ENCODE assay signal across 8 cellular contexts in the genomic region with DNA sequence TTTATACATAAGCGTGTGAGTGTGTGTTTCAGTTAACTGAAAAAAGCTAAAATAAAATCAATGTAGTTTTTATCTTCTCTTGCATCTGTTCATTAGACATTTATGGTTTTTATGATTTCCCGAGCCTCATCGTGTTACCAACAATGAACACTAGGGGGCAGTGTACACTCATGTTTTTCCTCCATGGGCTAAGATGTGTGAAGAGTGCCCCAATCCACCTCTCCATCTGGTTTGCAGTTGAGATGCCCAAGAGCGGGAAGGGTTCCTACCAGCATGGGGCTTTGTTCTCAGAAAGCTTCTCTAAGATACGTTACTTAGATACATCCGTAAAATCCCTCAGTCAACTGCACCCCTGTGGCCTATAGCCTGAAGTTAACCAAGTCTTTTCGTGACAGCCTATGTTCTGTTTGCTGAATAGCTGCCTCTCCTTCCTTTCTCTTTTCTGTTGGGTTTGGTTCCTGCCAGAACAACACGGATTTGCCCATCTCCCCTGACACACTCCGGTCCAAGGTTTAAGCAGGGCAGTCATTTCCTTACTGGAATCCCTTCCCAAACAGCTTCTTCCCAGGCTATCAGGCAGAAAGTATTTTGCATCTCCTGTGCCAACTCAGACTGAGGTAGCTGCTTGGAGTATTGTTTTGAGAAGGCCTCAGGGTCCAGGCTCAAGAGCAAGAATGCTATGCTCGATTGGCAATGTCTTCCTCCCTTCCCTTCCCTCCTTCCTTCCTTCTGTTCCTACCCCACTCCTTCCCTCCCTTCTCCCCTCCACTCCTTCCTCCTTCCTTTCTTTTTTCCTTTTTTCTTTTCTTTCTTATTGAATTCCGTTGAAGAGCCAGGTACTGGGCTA. TPM values are rescaled to one million over a fixed set of nuclear protein-coding genes. Genes with fewer than 3 reads are reported as not detected.
DNase-seq lines count a peak whose midpoint lies in the region; ATAC-seq and TF ChIP-seq lines count a peak whose summit lies in the region.

No MANE protein-coding gene starts in this region.

- no peaks in the 10 kb centered on the region for H3K36me3 ChIP-seq in esophagus muscularis mucosa

- TF ChIP-seq POLR2A in esophagus muscularis mucosa (IDR thresholded peaks at IDR 0.05; ENCODE audit: low read depth) = no peak

- no peak for TF ChIP-seq EP300 in esophagus muscularis mucosa (IDR thresholded peaks at IDR 0.05)

- CTCF ChIA-PET in activated CD8-positive, alpha-beta T cell treated with anti-CD3 and anti-CD28 coated beads for 36 hours (lab: Charles Lee) = interaction anchor here (0.6 to 6.1 kb wide), 27 partner anchors 7 to 1896 kb away, joined by 3 to 214 read pairs (median 5); a partner anchor contains a TSS

- H3K4me1 ChIP-seq in esophagus muscularis mucosa = peaks cover 0 to 9% (median 3%) of the 10 kb centered on the region in 4 donors

- peaks cover 0 to 14% (median 7%) of the 10 kb centered on the region in 4 donors for H3K9me3 ChIP-seq in esophagus muscularis mucosa

- no peaks in the 10 kb centered on the region for H3K9me3 Mint-ChIP-seq in activated CD8-positive, alpha-beta T cell treated with anti-CD3 and anti-CD28 coated beads for 36 hours
- H3K9me3 Mint-ChIP-seq in natural killer cell treated with Interleukin-12 subunit alpha and Interleukin-12 subunit beta and Interleukin-15 and Interleukin-18, amount 100 ng/mL, for 72 hours = no peaks in the 10 kb centered on the region

- H3K4me3 Mint-ChIP-seq in activated CD8-positive, alpha-beta T cell treated with anti-CD3 and anti-CD28 coated beads for 36 hours = no peak overlapping the region
- no peak overlapping the region for H3K4me3 Mint-ChIP-seq in natural killer cell treated with Interleukin-12 subunit alpha and Interleukin-12 subunit beta and Interleukin-15 and Interleukin-18, amount 100 ng/mL, for 72 hours

- H3K27ac ChIP-seq in esophagus muscularis mucosa (replicated peaks in 1 of 4) = no peak overlapping the region

- POLR2A ChIA-PET in activated CD8-positive, alpha-beta T cell treated with anti-CD3 and anti-CD28 coated beads for 36 hours (lab: Charles Lee) = interaction anchor here (0.6 to 1.4 kb wide), 3 partner anchors 12 to 1271 kb away, joined by 3 to 11 read pairs (median 3); a partner anchor contains a TSS

- TF ChIP-seq CTCF in activated CD8-positive, alpha-beta T cell treated with anti-CD3 and anti-CD28 coated beads for 36 hours (IDR thresholded peaks at IDR 0.05) = peak; percentile 79
- TF ChIP-seq CTCF in esophagus muscularis mucosa (IDR thresholded peaks at IDR 0.05) = peak; percentile 52 to 87 (median 60)

- intact Hi-C loops in activated CD8-positive, alpha-beta T cell treated with anti-CD3 and anti-CD28 coated beads for 36 hours (cut with micrococcal nuclease) = no loop called here
- intact Hi-C loops in esophagus muscularis mucosa (cut with DNase I) = no loop called here

- DNase-seq in AG20443 (ENCODE audit: low spot score) (peak; percentile 77), NCI-H1694 treated with DMSO at 0.1 percent for 48 hours (lab: John Stamatoyannopoulos, UW) (peak; percentile 32), esophagus muscularis mucosa (ENCODE audit: extremely low spot score) (no peak), SKM-1 (lab: John Stamatoyannopoulos, UW; ENCODE audit: unreplicated experiment) (no peak)
- peak; percentile 68 for DNase-seq in activated CD8-positive, alpha-beta T cell treated with anti-CD3 and anti-CD28 coated beads for 36 hours
- DNase-seq in natural killer cell treated with Interleukin-12 subunit alpha and Interleukin-12 subunit beta and Interleukin-15 and Interleukin-18, amount 100 ng/mL, for 72 hours (ENCODE audit: low spot score) = peak; percentile 64

- H3K27ac Mint-ChIP-seq in activated CD8-positive, alpha-beta T cell treated with anti-CD3 and anti-CD28 coated beads for 36 hours = no peak overlapping the region
- H3K27ac Mint-ChIP-seq in natural killer cell treated with Interleukin-12 subunit alpha and Interleukin-12 subunit beta and Interleukin-15 and Interleukin-18, amount 100 ng/mL, for 72 hours = no peak overlapping the region

- peaks cover 0 to 9% (median 0%) of the 10 kb centered on the region in 4 donors for H3K27me3 ChIP-seq in esophagus muscularis mucosa

- no peaks in the 10 kb centered on the region for H3K36me3 Mint-ChIP-seq in activated CD8-positive, alpha-beta T cell treated with anti-CD3 and anti-CD28 coated beads for 36 hours (ENCODE audit: low read depth)
- no peaks in the 10 kb centered on the region for H3K36me3 Mint-ChIP-seq in natural killer cell treated with Interleukin-12 subunit alpha and Interleukin-12 subunit beta and Interleukin-15 and Interleukin-18, amount 100 ng/mL, for 72 hours

- 60% methylated on average over 11 of the region's 11 CpGs for WGBS in esophagus muscularis mucosa

- H3K27me3 Mint-ChIP-seq in activated CD8-positive, alpha-beta T cell treated with anti-CD3 and anti-CD28 coated beads for 36 hours = peaks cover 8% of the 10 kb centered on the region
- H3K27me3 Mint-ChIP-seq in natural killer cell treated with Interleukin-12 subunit alpha and Interleukin-12 subunit beta and Interleukin-15 and Interleukin-18, amount 100 ng/mL, for 72 hours = peaks cover 9 to 15% of the 10 kb centered on the region in 2 donors

- H3K4me1 Mint-ChIP-seq in activated CD8-positive, alpha-beta T cell treated with anti-CD3 and anti-CD28 coated beads for 36 hours (ENCODE audit: low read depth) = peaks cover 6% of the 10 kb centered on the region
- H3K4me1 Mint-ChIP-seq in natural killer cell treated with Interleukin-12 subunit alpha and Interleukin-12 subunit beta and Interleukin-15 and Interleukin-18, amount 100 ng/mL, for 72 hours (ENCODE audit: low read depth in 2 of 2) = peaks cover 0 to 3% of the 10 kb centered on the region in 2 donors

- H3K4me3 ChIP-seq in esophagus muscularis mucosa = no peak overlapping the region

- ATAC-seq in GM18498 (IDR thresholded peaks at IDR 0.05; ENCODE audit: unreplicated experiment) (peak; percentile 53), GM18861 (IDR thresholded peaks at IDR 0.05; ENCODE audit: unreplicated experiment) (no peak)
- ATAC-seq in activated CD8-positive, alpha-beta T cell treated with anti-CD3 and anti-CD28 coated beads for 36 hours = peak; percentile 74
- ATAC-seq in natural killer cell treated with Interleukin-12 subunit alpha and Interleukin-12 subunit beta and Interleukin-15 and Interleukin-18, amount 100 ng/mL, for 72 hours = peak in 1 of 2 donors; percentile 62

RNA-seq across cellular contexts. Expression of a gene that starts 12.9 kb away (rescaled TPM):
- 10 to 100 TPM; 60.1 to 67.6 TPM for total RNA-seq in activated CD8-positive, alpha-beta T cell treated with anti-CD3 and anti-CD28 coated beads for 36 hours
- total RNA-seq in esophagus muscularis mucosa = 10 to 100 TPM; 55.5 to 94.7 (median 90.1) TPM
- total RNA-seq in natural killer cell treated with Interleukin-12 subunit alpha and Interleukin-12 subunit beta and Interleukin-15 and Interleukin-18, amount 100 ng/mL, for 72 hours = 100 to 1,000 TPM in 1 of 2 donors, 10 to 100 TPM in 1; 65.5 to 146 TPM

Comparison
In these comparisons a context has a peak if more than half of its experiments do, and no peak if none do; other contexts are left out.
1. DNase-seq: peak in AG20443 (single experiment), NCI-H1694 treated with DMSO at 0.1 percent for 48 hours (single experiment), activated CD8-positive, alpha-beta T cell treated with anti-CD3 and anti-CD28 coated beads for 36 hours (single experiment) and natural killer cell treated with Interleukin-12 subunit alpha and Interleukin-12 subunit beta and Interleukin-15 and Interleukin-18, amount 100 ng/mL, for 72 hours (single experiment); none in esophagus muscularis mucosa (single experiment) and SKM-1 (single experiment).